12 cellular contexts compared by ENCODE assay signal in the genomic region with DNA sequence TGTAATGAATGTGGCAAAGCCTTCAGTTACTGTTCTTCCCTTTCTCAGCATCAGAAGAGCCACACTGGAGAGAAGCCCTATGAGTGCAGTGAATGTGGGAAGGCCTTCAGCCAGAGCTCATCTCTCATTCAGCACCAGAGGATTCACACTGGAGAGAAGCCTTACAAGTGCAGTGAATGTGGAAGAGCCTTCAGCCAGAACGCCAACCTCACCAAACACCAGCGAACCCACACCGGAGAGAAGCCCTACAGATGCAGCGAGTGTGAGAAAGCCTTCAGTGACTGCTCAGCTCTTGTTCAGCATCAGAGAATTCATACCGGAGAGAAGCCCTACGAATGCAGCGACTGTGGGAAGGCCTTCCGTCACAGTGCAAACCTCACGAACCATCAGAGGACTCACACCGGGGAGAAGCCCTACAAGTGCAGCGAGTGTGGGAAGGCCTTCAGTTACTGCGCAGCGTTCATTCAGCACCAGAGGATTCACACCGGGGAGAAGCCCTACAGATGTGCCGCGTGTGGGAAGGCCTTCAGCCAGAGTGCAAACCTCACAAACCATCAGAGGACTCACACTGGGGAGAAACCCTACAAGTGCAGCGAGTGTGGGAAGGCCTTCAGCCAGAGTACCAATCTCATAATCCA. TPM values are rescaled to one million over a fixed set of nuclear protein-coding genes. Genes with fewer than 3 reads are reported as not detected.
DNase-seq lines count a peak whose midpoint lies in the region; ATAC-seq and TF ChIP-seq lines count a peak whose summit lies in the region.
"Had no signal": no experiment of that assay in that cellular context is flagged by ENCODE, and none has a peak within 500 bp of the region (broad histone marks: within the 10 kb centered on the region; RNA-seq: fewer than 3 reads in every experiment).

No MANE protein-coding gene starts in this region.

- peaks cover 91% of the 10 kb centered on the region for H3K36me3 Mint-ChIP-seq in T-helper 1 cell treated with Interleukin-12 subunit alpha and Interleukin-12 subunit beta and Interleukin-4 antibody, amounts not matched to agents 30 μg/mL and 1 μg/mL, for 36 hours (ENCODE audit: low read depth)
- peaks cover 35% of the 10 kb centered on the region for H3K36me3 Mint-ChIP-seq in activated naive CD8-positive, alpha-beta T cell
- H3K36me3 Mint-ChIP-seq in osteocyte (ENCODE audit: unreplicated experiment): peaks cover 68% of the 10 kb centered on the region

- H3K4me1 Mint-ChIP-seq in T-helper 1 cell treated with Interleukin-12 subunit alpha and Interleukin-12 subunit beta and Interleukin-4 antibody, amounts not matched to agents 30 μg/mL and 1 μg/mL, for 36 hours (ENCODE audit: low read depth): peaks cover 23% of the 10 kb centered on the region
- peaks cover 29% of the 10 kb centered on the region for H3K4me1 Mint-ChIP-seq in activated naive CD8-positive, alpha-beta T cell (ENCODE audit: low read depth)
- peaks cover 20% of the 10 kb centered on the region for H3K4me1 Mint-ChIP-seq in osteocyte (ENCODE audit: unreplicated experiment)

- H3K9me3 Mint-ChIP-seq in T-helper 1 cell treated with Interleukin-12 subunit alpha and Interleukin-12 subunit beta and Interleukin-4 antibody, amounts not matched to agents 30 μg/mL and 1 μg/mL, for 36 hours: peaks cover 22% of the 10 kb centered on the region
- no peaks in the 10 kb centered on the region for H3K9me3 Mint-ChIP-seq in activated naive CD8-positive, alpha-beta T cell (ENCODE audit: low read depth)
- no peaks in the 10 kb centered on the region for H3K9me3 Mint-ChIP-seq in osteocyte (ENCODE audit: unreplicated experiment)

- H3K4me3 Mint-ChIP-seq in T-helper 1 cell treated with Interleukin-12 subunit alpha and Interleukin-12 subunit beta and Interleukin-4 antibody, amounts not matched to agents 30 μg/mL and 1 μg/mL, for 36 hours: no peak overlapping the region
- H3K4me3 Mint-ChIP-seq in activated naive CD8-positive, alpha-beta T cell: no peak overlapping the region
- H3K4me3 Mint-ChIP-seq in osteocyte (ENCODE audit: unreplicated experiment): no peak overlapping the region
- H3K4me3 Mint-ChIP-seq: T-helper 2 cell treated with Interferon-gamma antibody and Interleukin-4, amounts not matched to agents 5 μg/mL and 100 μg/mL, for 36 hours had no signal

- ATAC-seq in HG03196 (IDR thresholded peaks at IDR 0.05; ENCODE audit: unreplicated experiment): no peak

- no peaks in the 10 kb centered on the region for H3K27me3 Mint-ChIP-seq in T-helper 1 cell treated with Interleukin-12 subunit alpha and Interleukin-12 subunit beta and Interleukin-4 antibody, amounts not matched to agents 30 μg/mL and 1 μg/mL, for 36 hours (ENCODE audit: low read depth)
- H3K27me3 Mint-ChIP-seq in activated naive CD8-positive, alpha-beta T cell: no peaks in the 10 kb centered on the region
- H3K27me3 Mint-ChIP-seq in osteocyte (ENCODE audit: unreplicated experiment): no peaks in the 10 kb centered on the region

- no peak for TF ChIP-seq CTCF in osteocyte (IDR thresholded peaks at IDR 0.05)

- H3K27ac Mint-ChIP-seq in T-helper 1 cell treated with Interleukin-12 subunit alpha and Interleukin-12 subunit beta and Interleukin-4 antibody, amounts not matched to agents 30 μg/mL and 1 μg/mL, for 36 hours: peak overlapping the region; percentile 16
- peak overlapping the region; percentile 89 for H3K27ac Mint-ChIP-seq in activated naive CD8-positive, alpha-beta T cell
- H3K27ac Mint-ChIP-seq in osteocyte (ENCODE audit: unreplicated experiment): peak overlapping the region; percentile 21
- H3K27ac Mint-ChIP-seq: T-helper 2 cell treated with Interferon-gamma antibody and Interleukin-4, amounts not matched to agents 5 μg/mL and 100 μg/mL, for 36 hours had no signal

- no peak for DNase-seq in T-helper 1 cell
- DNase-seq in HK-2 (ENCODE audit: unreplicated experiment): peak; percentile 24
- DNase-seq in osteocyte (ENCODE audit: extremely low spot score, unreplicated experiment): no peak
- DNase-seq in D341Med (ENCODE audit: low spot score): no peak
- no peak for DNase-seq in NOMO-1 treated with DMSO at 0.1 percent for 48 hours (lab: John Stamatoyannopoulos, UW; ENCODE audit: unreplicated experiment)
- DNase-seq: colonic mucosa, NCI-H1092 treated with DMSO at 0.1 percent for 48 hours, pancreas had no signal

RNA-seq across cellular contexts. Expression of a gene that starts 6.8 kb away (rescaled TPM):
- 1,078 and 1,108 TPM in 2 replicates for total RNA-seq in osteocyte

RNA-seq across cellular contexts. Expression of a gene that starts 6.9 kb away (rescaled TPM):
- total RNA-seq in osteocyte: 23.5 and 26.0 TPM in 2 replicates

RNA-seq across cellular contexts. Expression of a gene that starts 20.2 kb away (rescaled TPM):
- 9.0 and 11.5 TPM in 2 replicates for total RNA-seq in osteocyte

RNA-seq across cellular contexts. Expression of a gene that starts 47.4 kb away (rescaled TPM):
- 18.2 and 18.7 TPM in 2 replicates for total RNA-seq in osteocyte

Comparison
In these comparisons a context has a peak if more than half of its experiments do, and no peak if none do; other contexts are left out.
1. H3K27ac Mint-ChIP-seq: peak in every context shown above with its lines; median percentile 89 in activated naive CD8-positive, alpha-beta T cell; 21 in osteocyte; 16 in T-helper 1 cell treated with Interleukin-12 subunit alpha and Interleukin-12 subunit beta and Interleukin-4 antibody, amounts not matched to agents 30 μg/mL and 1 μg/mL, for 36 hours.